8 cellular contexts compared by ENCODE assay signal in the genomic region with DNA sequence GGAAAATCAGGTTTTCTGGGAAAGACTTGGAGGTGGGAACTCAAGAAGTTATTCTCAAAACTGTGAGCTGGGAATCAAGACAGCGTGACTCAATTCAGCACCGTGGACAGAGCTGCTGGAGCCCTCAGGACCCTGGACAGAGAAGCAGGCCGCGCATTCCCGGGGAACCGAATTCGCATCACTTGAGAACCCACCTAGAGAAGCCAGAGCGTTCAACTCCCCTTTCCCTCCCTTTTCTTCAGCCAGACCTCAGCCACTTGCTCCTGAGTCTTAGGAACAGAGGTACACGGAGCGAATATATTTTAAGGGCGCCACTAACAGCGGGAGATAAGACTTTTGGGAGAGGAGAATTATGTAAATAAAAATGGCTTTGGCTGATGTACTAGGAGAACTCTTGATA. TPM values are rescaled to one million over a fixed set of nuclear protein-coding genes. Genes with fewer than 3 reads are reported as not detected.
A peak's percentile ranks its signal among the peaks of the same experiment; 100 is the strongest.
DNase-seq lines count a peak whose midpoint lies in the region; ATAC-seq and TF ChIP-seq lines count a peak whose summit lies in the region.

No MANE protein-coding gene starts in this region.

- DNase-seq in GM12865 (ENCODE audit: low read depth) (peak; percentile 58), RPMI7951 (ENCODE audit: low read depth) (peak; percentile 64), glomerular visceral epithelial cell (ENCODE audit: extremely low spot score) (peak; percentile 71), ovary (peak; percentile 62 to 88 (median 73)), transverse colon (peak; percentile 69), NK-92 (lab: John Stamatoyannopoulos, UW; ENCODE audit: unreplicated experiment) (no peak)
- peak; percentile 91 for DNase-seq in activated effector memory CD4-positive, alpha-beta T cell treated with anti-CD3 and anti-CD28 coated beads, Interleukin-2, amount 50 U/mL, for 16 hours

- no peak for TF ChIP-seq EP300 in ovary (IDR thresholded peaks at IDR 0.05)
- no peak for TF ChIP-seq EP300 in transverse colon (IDR thresholded peaks at IDR 0.05; ENCODE audit: low read depth)

- H3K36me3 ChIP-seq in ovary (no peaks in the 10 kb centered on the region), transverse colon (no peaks in the 10 kb centered on the region)

- TF ChIP-seq POLR2A in ovary (IDR thresholded peaks at IDR 0.05) (peak; percentile 16), transverse colon (IDR thresholded peaks at IDR 0.05) (no peak)

- H3K4me1 ChIP-seq in ovary (ENCODE audit: insufficient read depth) (no peaks in the 10 kb centered on the region), transverse colon (no peaks in the 10 kb centered on the region)

- ATAC-seq in HG02973 (IDR thresholded peaks at IDR 0.05; ENCODE audit: unreplicated experiment), result no peak

- H3K27ac ChIP-seq in ovary (no peak overlapping the region), transverse colon (no peak overlapping the region)

- intact Hi-C loops in ovary (cut with DNase I), result no loop called here
- intact Hi-C loops in transverse colon (cut with DNase I; ENCODE audit: low total_unique reads), result no loop called here

- in situ Hi-C loops in transverse colon (cut with MboI; ENCODE audit: low pct_ligation_motif_present in 1 of 4, low pct_unique_long_range_greater_than_20kb in 1 of 4, low sequenced_read_pairs in 3 of 4), result no loop called here

- 1% methylated on average over 12 of the region's 12 CpGs for WGBS in ovary, 3 donors
- WGBS in transverse colon (ENCODE audit: low coverage in 1 of 2), 2 donors, result 6% methylated on average over 12 of the region's 12 CpGs; no CpG with 5 or more reads in 1 of the 2 donors

- no peak overlapping the region for H3K4me3 ChIP-seq in GM12865 (ENCODE audit: low read depth, low read length)
- no peak overlapping the region for H3K4me3 ChIP-seq in ovary
- no peak overlapping the region for H3K4me3 ChIP-seq in transverse colon

- TF ChIP-seq CTCF in GM12865 (IDR thresholded peaks at IDR 0.05; ENCODE audit: insufficient read depth, low read depth, low read length, missing control alignments), result no peak
- no peak for TF ChIP-seq CTCF in ovary (IDR thresholded peaks at IDR 0.05)
- TF ChIP-seq CTCF in transverse colon (IDR thresholded peaks at IDR 0.05), result no peak

- H3K9me3 ChIP-seq in ovary, result no peaks in the 10 kb centered on the region
- no peaks in the 10 kb centered on the region for H3K9me3 ChIP-seq in transverse colon

- H3K27me3 ChIP-seq in ovary (peaks cover 6% of the 10 kb centered on the region), transverse colon (peaks cover 59% of the 10 kb centered on the region)

RNA-seq across cellular contexts. Expression of a gene that starts 2.0 kb away (rescaled TPM):
- not detected in 2 replicates for total RNA-seq in RPMI7951 (2014; rRNA removed; shearing (Covaris generic))
- total RNA-seq in ovary (1 to 10 TPM in 1 of 7 donors, not detected in 6; 1.3 TPM), transverse colon (not detected)
- polyA plus RNA-seq in ovary, result not detected

RNA-seq across cellular contexts. Expression of a gene that starts 23.5 kb away (rescaled TPM):
- total RNA-seq in RPMI7951 (2014; rRNA removed; shearing (Covaris generic)), result 30.8 and 33.2 TPM in 2 replicates
- total RNA-seq in ovary, result 10 to 100 TPM; 20.0 to 46.2 (median 27.3) TPM
- 10 to 100 TPM; 13.0 to 37.8 TPM for polyA plus RNA-seq in ovary
- total RNA-seq in transverse colon, result 100 to 1,000 TPM in 3 of 4 donors, 10 to 100 TPM in 1; 83.4 to 204 (median 131) TPM

RNA-seq across cellular contexts. Expression of a gene that starts 36.1 kb away (rescaled TPM):
- total RNA-seq in RPMI7951 (2014; rRNA removed; shearing (Covaris generic)), result not detected in 2 replicates
- total RNA-seq in ovary, result under 1 TPM in 3 of 7 donors, not detected in 4; 0.28 to 0.50 (median 0.41) TPM
- polyA plus RNA-seq in ovary, result under 1 TPM in 1 of 2 donors, not detected in 1; 0.15 TPM
- total RNA-seq in transverse colon, result not detected

RNA-seq across cellular contexts. Expression of a gene that starts 54.7 kb away (rescaled TPM):
- total RNA-seq in RPMI7951 (2014; rRNA removed; shearing (Covaris generic)), result not detected in 2 replicates
- 1 to 10 TPM in 1 of 7 donors, under 1 TPM in 1, not detected in 5; 0.23 to 2.3 TPM for total RNA-seq in ovary
- polyA plus RNA-seq in ovary, result under 1 TPM in 1 of 2 donors, not detected in 1; 0.11 TPM
- total RNA-seq in transverse colon, result 10 to 100 TPM in 3 of 4 donors, 1 to 10 TPM in 1; 2.8 to 41.9 (median 22.3) TPM
